ENCODE assay signal across 8 cellular contexts in the genomic region with DNA sequence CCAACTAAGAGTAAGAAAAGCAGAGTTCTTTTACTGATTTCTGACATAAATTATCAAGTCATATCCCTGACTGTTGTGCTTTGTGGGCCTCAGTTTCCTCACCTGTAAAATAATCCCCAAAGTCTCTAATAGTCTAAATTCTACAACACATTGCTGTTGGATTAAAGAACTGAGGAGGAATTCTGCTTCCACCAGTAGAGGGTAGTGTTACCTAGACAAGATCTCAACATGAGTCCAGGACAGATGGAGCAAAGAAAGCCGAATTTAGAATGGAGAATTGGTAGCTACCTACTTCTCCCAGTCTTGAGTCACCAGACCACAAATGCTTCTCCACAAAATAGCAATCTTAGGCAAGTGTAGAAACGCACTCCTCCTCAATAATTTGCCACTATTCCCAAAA.
DNase-seq lines count a peak whose midpoint lies in the region; ATAC-seq lines count a peak whose summit lies in the region.

No MANE protein-coding gene starts in this region.

- POLR2A ChIA-PET in T-cell (lab: Charles Lee) = no interaction called here

- no peaks in the 10 kb centered on the region for H3K36me3 Mint-ChIP-seq in T-cell

- H3K9me3 Mint-ChIP-seq in T-cell = peaks cover 0 to 5% (median 0%) of the 10 kb centered on the region in 3 donors

- no peak overlapping the region for H3K4me3 Mint-ChIP-seq in T-cell

- peak; percentile 26 for DNase-seq in NOMO-1 treated with DMSO at 0.1 percent for 48 hours (lab: John Stamatoyannopoulos, UW; ENCODE audit: unreplicated experiment)
- no peak for DNase-seq in NOMO-1 treated with dmso at 0.1 percent for 144 hours (lab: John Stamatoyannopoulos, UW; ENCODE audit: unreplicated experiment)
- DNase-seq in NCI-H1436 treated with DMSO at 0.1 percent for 48 hours (lab: John Stamatoyannopoulos, UW) = peak; percentile 17
- peak; percentile 44 for DNase-seq in astrocyte of the hippocampus (ENCODE audit: low read depth, low spot score)
- DNase-seq in middle frontal gyrus (ENCODE audit: extremely low spot score, low spot score) = peak; percentile 18
- DNase-seq in T-cell = no peak
- no peak for DNase-seq in stimulated activated CD4-positive, alpha-beta T cell treated with anti-CD3 and anti-CD28 coated beads, Interleukin-12 subunit alpha, Interleukin-12 subunit beta, amount 100 ng/mL, for 4 hours
- no peak for DNase-seq in activated gamma-delta T cell (lab: John Stamatoyannopoulos, UW)

- H3K27me3 Mint-ChIP-seq in T-cell = no peaks in the 10 kb centered on the region

- no peak for ATAC-seq in T-cell (replicated peaks in 1 of 4)

- no peak overlapping the region for H3K27ac Mint-ChIP-seq in T-cell

- CTCF ChIA-PET in T-cell (lab: Charles Lee) = no interaction called here

- H3K4me1 Mint-ChIP-seq in T-cell = no peaks in the 10 kb centered on the region

Comparison
In these comparisons a context has a peak if more than half of its experiments do, and no peak if none do; other contexts are left out.
1. DNase-seq: peak in NOMO-1 treated with DMSO at 0.1 percent for 48 hours (single experiment), NCI-H1436 treated with DMSO at 0.1 percent for 48 hours (single experiment), astrocyte of the hippocampus (single experiment) and middle frontal gyrus (single experiment); none in NOMO-1 treated with dmso at 0.1 percent for 144 hours (single experiment), T-cell (0 of 34), stimulated activated CD4-positive, alpha-beta T cell treated with anti-CD3 and anti-CD28 coated beads, Interleukin-12 subunit alpha, Interleukin-12 subunit beta, amount 100 ng/mL, for 4 hours (single experiment) and activated gamma-delta T cell (single experiment).